In genomic region chr9:113807173-113808061, GRCh38 we compare ENCODE assay signal across 8 cellular contexts.
DNase-seq lines count a peak whose midpoint lies in the region; FAIRE-seq and TF ChIP-seq lines count a peak whose summit lies in the region.

No MANE protein-coding gene starts in this region.

- peak overlapping the region; percentile 33 to 34 for H3K4me3 ChIP-seq in foreskin fibroblast (ENCODE audit: low read depth in 1 of 2, low read length in 2 of 2)
- no peak overlapping the region for H3K4me3 ChIP-seq in neutrophil (ENCODE audit: low read depth in 1 of 2, low read length in 1 of 2)

- H3K9me3 Mint-ChIP-seq in CD14-positive monocyte: no peaks in the 10 kb centered on the region

- DNase-seq in CD14-positive monocyte (ENCODE audit: low spot score) (peak; percentile 52), H54 (ENCODE audit: insufficient read length, low spot score) (peak; percentile 58), NCI-H460 (ENCODE audit: extremely low read depth, low read depth) (peak; percentile 49), activated T-cell treated with anti-CD3 and anti-CD28 coated beads for 4 hours (peak; percentile 3), foreskin fibroblast (peak; percentile 40 to 78), ureter (ENCODE audit: low spot score) (peak; percentile 67), middle frontal gyrus (ENCODE audit: extremely low spot score, low spot score) (no peak)

- TF ChIP-seq CTCF in CD14-positive monocyte (IDR thresholded peaks at IDR 0.05): peak; percentile 90
- TF ChIP-seq CTCF in foreskin fibroblast (IDR thresholded peaks at IDR 0.05; ENCODE audit: low read depth, low read length): peak; percentile 85
- TF ChIP-seq CTCF in neutrophil (IDR thresholded peaks at IDR 0.05): peak; percentile 80

- H3K27me3 ChIP-seq in neutrophil: peaks cover 3% of the 10 kb centered on the region

- H3K27me3 Mint-ChIP-seq in CD14-positive monocyte (ENCODE audit: low read depth in 3 of 3): peaks cover 0 to 2% (median 2%) of the 10 kb centered on the region in 3 donors

- no peak overlapping the region for H3K27ac Mint-ChIP-seq in CD14-positive monocyte

- FAIRE-seq in H54 (lab: Jason Lieb, UNC): peak; percentile 90

- no peaks in the 10 kb centered on the region for H3K9me3 ChIP-seq in neutrophil

- peaks cover 25% of the 10 kb centered on the region for H3K4me1 Mint-ChIP-seq in CD14-positive monocyte

- intact Hi-C loops in CD14-positive monocyte (cut with micrococcal nuclease): loop anchor here (2.0 to 10.0 kb wide), 3 partner anchors 69 to 157 kb away; partner anchors contain the start of gene ZNF618 (in 2 of the 2)

- peak overlapping the region; percentile 24 to 74 for H3K4me3 Mint-ChIP-seq in CD14-positive monocyte

- no peak for TF ChIP-seq POLR2A in H54 (IDR thresholded peaks at IDR 0.05; ENCODE audit: low read depth, low read length)

- H3K36me3 Mint-ChIP-seq in CD14-positive monocyte: no peaks in the 10 kb centered on the region

- peaks cover 0 to 5% of the 10 kb centered on the region in 2 experiments for H3K4me1 ChIP-seq in neutrophil (ENCODE audit: control insufficient read depth in 1 of 2, insufficient read depth in 1 of 2, low read depth in 1 of 2, low read length in 1 of 2)

- H3K27ac ChIP-seq in neutrophil: no peak overlapping the region

- no peaks in the 10 kb centered on the region for H3K36me3 ChIP-seq in neutrophil

Comparison
In these comparisons a context has a peak if more than half of its experiments do, and no peak if none do; other contexts are left out.
1. H3K4me3 ChIP-seq: peak in foreskin fibroblast (2 of 2); none in neutrophil (0 of 2).
2. Peak in every context shown above with its lines, with median percentiles within 50 percentile points of each other: CTCF ChIP-seq.